In the genomic region with DNA sequence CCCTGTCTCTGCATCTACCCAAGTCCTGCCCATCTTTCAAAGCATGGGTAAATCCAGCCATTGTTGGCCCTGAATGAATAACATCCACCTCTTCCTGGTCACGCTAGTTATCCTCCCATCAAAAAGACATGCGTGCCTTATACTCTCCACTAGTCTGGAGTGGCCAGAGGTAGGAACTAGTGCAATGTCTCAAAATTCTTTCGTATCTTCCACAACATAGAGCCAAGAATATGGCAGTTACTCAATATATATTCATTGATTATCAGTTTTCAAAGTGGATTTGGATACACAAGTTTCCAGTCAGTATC, we compare ENCODE assay signal across 1 cellular context.
A peak's percentile ranks its signal among the peaks of the same experiment; 100 is the strongest.
TF ChIP-seq lines count a peak whose summit lies in the region.

No MANE protein-coding gene starts in this region.

TF ChIP-seq in HepG2, 621 proteins besides CTCF, POLR2A, EP300 and RAD21 (continued from another document):
- TF ChIP-seq, protein P1, sequence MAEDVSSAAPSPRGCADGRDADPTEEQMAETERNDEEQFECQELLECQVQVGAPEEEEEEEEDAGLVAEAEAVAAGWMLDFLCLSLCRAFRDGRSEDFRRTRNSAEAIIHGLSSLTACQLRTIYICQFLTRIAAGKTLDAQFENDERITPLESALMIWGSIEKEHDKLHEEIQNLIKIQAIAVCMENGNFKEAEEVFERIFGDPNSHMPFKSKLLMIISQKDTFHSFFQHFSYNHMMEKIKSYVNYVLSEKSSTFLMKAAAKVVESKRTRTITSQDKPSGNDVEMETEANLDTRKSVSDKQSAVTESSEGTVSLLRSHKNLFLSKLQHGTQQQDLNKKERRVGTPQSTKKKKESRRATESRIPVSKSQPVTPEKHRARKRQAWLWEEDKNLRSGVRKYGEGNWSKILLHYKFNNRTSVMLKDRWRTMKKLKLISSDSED (CRISPR knock-in tag; IDR thresholded peaks at IDR 0.05), result 0 out of 2 replicates have a peak, but pooled peaks have one; percentile 33
- TF ChIP-seq, protein P2, sequence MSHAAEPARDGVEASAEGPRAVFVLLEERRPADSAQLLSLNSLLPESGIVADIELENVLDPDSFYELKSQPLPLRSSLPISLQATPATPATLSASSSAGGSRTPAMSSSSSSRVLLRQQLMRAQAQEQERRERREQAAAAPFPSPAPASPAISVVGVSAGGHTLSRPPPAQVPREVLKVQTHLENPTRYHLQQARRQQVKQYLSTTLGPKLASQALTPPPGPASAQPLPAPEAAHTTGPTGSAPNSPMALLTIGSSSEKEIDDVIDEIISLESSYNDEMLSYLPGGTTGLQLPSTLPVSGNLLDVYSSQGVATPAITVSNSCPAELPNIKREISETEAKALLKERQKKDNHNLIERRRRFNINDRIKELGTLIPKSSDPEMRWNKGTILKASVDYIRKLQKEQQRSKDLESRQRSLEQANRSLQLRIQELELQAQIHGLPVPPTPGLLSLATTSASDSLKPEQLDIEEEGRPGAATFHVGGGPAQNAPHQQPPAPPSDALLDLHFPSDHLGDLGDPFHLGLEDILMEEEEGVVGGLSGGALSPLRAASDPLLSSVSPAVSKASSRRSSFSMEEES (CRISPR knock-in tag; IDR thresholded peaks at IDR 0.05), result no peak
- TF ChIP-seq THAP11 (CRISPR knock-in tag; IDR thresholded peaks at IDR 0.05) (0 out of 2 replicates have a peak, but pooled peaks have one; percentile 21), RFXAP (CRISPR knock-in tag; IDR thresholded peaks at IDR 0.05; ENCODE audit: borderline replicate concordance) (peak; percentile 23; the same call in 1 of the 2 replicates), HDAC2 (CRISPR knock-in tag; IDR thresholded peaks at IDR 0.05) (peak; percentile 22; the same call in 1 of the 2 replicates), ZNF670 (CRISPR knock-in tag; IDR thresholded peaks at IDR 0.05; ENCODE audit: borderline replicate concordance) (peak; percentile 41; the same call in 1 of the 2 replicates), ZNF543 (CRISPR knock-in tag; IDR thresholded peaks at IDR 0.05) (no peak), ZNF747 (CRISPR knock-in tag; IDR thresholded peaks at IDR 0.05; ENCODE audit: borderline replicate concordance) (no peak), RBM22 (optimal IDR thresholded peaks at IDR 0.05; ENCODE audit: low read length) (peak; percentile 90), ZNF709 (CRISPR knock-in tag; IDR thresholded peaks at IDR 0.05) (0 out of 2 replicates have a peak, but pooled peaks have one; percentile 13), ZNF484 (CRISPR knock-in tag; IDR thresholded peaks at IDR 0.05; ENCODE audit: borderline replicate concordance, low read depth) (no peak), MXD4 (CRISPR knock-in tag; IDR thresholded peaks at IDR 0.05) (peak; percentile 34; the same call in 1 of the 2 replicates), RBFOX2 (IDR thresholded peaks at IDR 0.05; ENCODE audit: low read depth, low read length) (peak; percentile 8; the same call in 1 of the 2 replicates), POLR2AphosphoS5 (IDR thresholded peaks at IDR 0.05; ENCODE audit: low read depth, low read length) (peak; percentile 70), TBX3 (IDR thresholded peaks at IDR 0.05; ENCODE audit: borderline replicate concordance) (no peak), POLR2G (IDR thresholded peaks at IDR 0.05; ENCODE audit: low read depth, low read length) (peak; percentile 49; the same call in 1 of the 2 replicates), NCOR1 (IDR thresholded peaks at IDR 0.05; ENCODE audit: borderline replicate concordance, low read length) (0 out of 2 replicates have a peak, but pooled peaks have one; percentile 1), ZMYM4 (CRISPR knock-in tag; IDR thresholded peaks at IDR 0.05) (no peak), POLR2AphosphoS2 (IDR thresholded peaks at IDR 0.05; ENCODE audit: low read depth, low read length) (peak; percentile 95; the same call in 1 of the 2 replicates), TOPORS (CRISPR knock-in tag; IDR thresholded peaks at IDR 0.05) (0 out of 2 replicates have a peak, but pooled peaks have one; percentile 27)
- TF ChIP-seq, protein P3, sequence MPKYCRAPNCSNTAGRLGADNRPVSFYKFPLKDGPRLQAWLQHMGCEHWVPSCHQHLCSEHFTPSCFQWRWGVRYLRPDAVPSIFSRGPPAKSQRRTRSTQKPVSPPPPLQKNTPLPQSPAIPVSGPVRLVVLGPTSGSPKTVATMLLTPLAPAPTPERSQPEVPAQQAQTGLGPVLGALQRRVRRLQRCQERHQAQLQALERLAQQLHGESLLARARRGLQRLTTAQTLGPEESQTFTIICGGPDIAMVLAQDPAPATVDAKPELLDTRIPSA (CRISPR knock-in tag; IDR thresholded peaks at IDR 0.05; ENCODE audit: borderline replicate concordance), result no peak
- TF ChIP-seq, protein P4, sequence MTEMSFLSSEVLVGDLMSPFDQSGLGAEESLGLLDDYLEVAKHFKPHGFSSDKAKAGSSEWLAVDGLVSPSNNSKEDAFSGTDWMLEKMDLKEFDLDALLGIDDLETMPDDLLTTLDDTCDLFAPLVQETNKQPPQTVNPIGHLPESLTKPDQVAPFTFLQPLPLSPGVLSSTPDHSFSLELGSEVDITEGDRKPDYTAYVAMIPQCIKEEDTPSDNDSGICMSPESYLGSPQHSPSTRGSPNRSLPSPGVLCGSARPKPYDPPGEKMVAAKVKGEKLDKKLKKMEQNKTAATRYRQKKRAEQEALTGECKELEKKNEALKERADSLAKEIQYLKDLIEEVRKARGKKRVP (CRISPR knock-in tag; IDR thresholded peaks at IDR 0.05), result peak in 1 of 2 experiments; percentile 32; a peak in 1 of 4 replicates
- TF ChIP-seq, protein P5, sequence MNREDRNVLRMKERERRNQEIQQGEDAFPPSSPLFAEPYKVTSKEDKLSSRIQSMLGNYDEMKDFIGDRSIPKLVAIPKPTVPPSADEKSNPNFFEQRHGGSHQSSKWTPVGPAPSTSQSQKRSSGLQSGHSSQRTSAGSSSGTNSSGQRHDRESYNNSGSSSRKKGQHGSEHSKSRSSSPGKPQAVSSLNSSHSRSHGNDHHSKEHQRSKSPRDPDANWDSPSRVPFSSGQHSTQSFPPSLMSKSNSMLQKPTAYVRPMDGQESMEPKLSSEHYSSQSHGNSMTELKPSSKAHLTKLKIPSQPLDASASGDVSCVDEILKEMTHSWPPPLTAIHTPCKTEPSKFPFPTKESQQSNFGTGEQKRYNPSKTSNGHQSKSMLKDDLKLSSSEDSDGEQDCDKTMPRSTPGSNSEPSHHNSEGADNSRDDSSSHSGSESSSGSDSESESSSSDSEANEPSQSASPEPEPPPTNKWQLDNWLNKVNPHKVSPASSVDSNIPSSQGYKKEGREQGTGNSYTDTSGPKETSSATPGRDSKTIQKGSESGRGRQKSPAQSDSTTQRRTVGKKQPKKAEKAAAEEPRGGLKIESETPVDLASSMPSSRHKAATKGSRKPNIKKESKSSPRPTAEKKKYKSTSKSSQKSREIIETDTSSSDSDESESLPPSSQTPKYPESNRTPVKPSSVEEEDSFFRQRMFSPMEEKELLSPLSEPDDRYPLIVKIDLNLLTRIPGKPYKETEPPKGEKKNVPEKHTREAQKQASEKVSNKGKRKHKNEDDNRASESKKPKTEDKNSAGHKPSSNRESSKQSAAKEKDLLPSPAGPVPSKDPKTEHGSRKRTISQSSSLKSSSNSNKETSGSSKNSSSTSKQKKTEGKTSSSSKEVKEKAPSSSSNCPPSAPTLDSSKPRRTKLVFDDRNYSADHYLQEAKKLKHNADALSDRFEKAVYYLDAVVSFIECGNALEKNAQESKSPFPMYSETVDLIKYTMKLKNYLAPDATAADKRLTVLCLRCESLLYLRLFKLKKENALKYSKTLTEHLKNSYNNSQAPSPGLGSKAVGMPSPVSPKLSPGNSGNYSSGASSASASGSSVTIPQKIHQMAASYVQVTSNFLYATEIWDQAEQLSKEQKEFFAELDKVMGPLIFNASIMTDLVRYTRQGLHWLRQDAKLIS (CRISPR knock-in tag; IDR thresholded peaks at IDR 0.05), result 0 out of 2 replicates have a peak, but pooled peaks have one; percentile 19
- TF ChIP-seq, protein P6, sequence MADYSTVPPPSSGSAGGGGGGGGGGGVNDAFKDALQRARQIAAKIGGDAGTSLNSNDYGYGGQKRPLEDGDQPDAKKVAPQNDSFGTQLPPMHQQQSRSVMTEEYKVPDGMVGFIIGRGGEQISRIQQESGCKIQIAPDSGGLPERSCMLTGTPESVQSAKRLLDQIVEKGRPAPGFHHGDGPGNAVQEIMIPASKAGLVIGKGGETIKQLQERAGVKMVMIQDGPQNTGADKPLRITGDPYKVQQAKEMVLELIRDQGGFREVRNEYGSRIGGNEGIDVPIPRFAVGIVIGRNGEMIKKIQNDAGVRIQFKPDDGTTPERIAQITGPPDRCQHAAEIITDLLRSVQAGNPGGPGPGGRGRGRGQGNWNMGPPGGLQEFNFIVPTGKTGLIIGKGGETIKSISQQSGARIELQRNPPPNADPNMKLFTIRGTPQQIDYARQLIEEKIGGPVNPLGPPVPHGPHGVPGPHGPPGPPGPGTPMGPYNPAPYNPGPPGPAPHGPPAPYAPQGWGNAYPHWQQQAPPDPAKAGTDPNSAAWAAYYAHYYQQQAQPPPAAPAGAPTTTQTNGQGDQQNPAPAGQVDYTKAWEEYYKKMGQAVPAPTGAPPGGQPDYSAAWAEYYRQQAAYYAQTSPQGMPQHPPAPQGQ (CRISPR knock-in tag; IDR thresholded peaks at IDR 0.05; ENCODE audit: borderline replicate concordance), result no peak
